ENCODE assay signal across 8 cellular contexts in genomic region chr22:36470162-36470993, GRCh38. TPM values are rescaled to one million over a fixed set of nuclear protein-coding genes. Genes with fewer than 3 reads are reported as not detected.
DNase-seq lines count a peak whose midpoint lies in the region; ATAC-seq, FAIRE-seq and TF ChIP-seq lines count a peak whose summit lies in the region.

No MANE protein-coding gene starts in this region.

- peak; percentile 55 to 84 for DNase-seq in A549 (ENCODE audit: low read depth in 1 of 2, low spot score in 1 of 2)
- DNase-seq in NCI-H2227 (lab: John Stamatoyannopoulos, UW; ENCODE audit: unreplicated experiment), result peak; percentile 81
- peak; percentile 61 to 68 for DNase-seq in activated CD4-positive, alpha-beta T cell treated with anti-CD3 and anti-CD28 coated beads for 24 hours (ENCODE audit: low read depth in 2 of 2)
- DNase-seq in cerebellar nuclear complex (lab: John Stamatoyannopoulos, UW), result peak; percentile 28 to 87
- DNase-seq in left colon, result peak; percentile 78 to 83
- peak; percentile 50 to 70 (median 56) for DNase-seq in stimulated activated CD4-positive, alpha-beta T cell treated with anti-CD3 and anti-CD28 coated beads, Interleukin-1b, Interleukin-23, amount 100 ng/mL, for 24 hours (ENCODE audit: low read depth in 4 of 4, low spot score in 1 of 4)

- TF ChIP-seq EP300 in A549 (IDR thresholded peaks at IDR 0.05), result no peak

- POLR2A ChIA-PET in A549 (lab: Yijun Ruan, JAX), result interaction anchor here (1.0 to 1.1 kb wide), 2 partner anchors 12 to 83 kb away, joined by 3 read pairs; partner anchors contain the start of gene MYH9

- intact Hi-C loops in left colon (cut with DNase I, micrococcal nuclease), result loop anchor here (2.0 to 5.0 kb wide), 2 partner anchors 168 to 170 kb away; no protein-coding TSS in a partner anchor

- no peak overlapping the region for H3K4me3 ChIP-seq in A549

- no peak for FAIRE-seq in A549 (lab: Jason Lieb, UNC)

- WGBS in A549 (ENCODE audit: missing lambda C conversion rate), result 37% methylated on average over 13 of the region's 14 CpGs

- CTCF ChIA-PET in A549 (lab: Yijun Ruan, JAX), result interaction anchor here (0.6 to 11.3 kb wide), 43 partner anchors 8 to 198 kb away, joined by 3 to 113 read pairs (median 5); partner anchors contain the start of gene TXN2

- ATAC-seq in A549 (peak; percentile 77 to 84), GM19043 (IDR thresholded peaks at IDR 0.05; ENCODE audit: low read depth, unreplicated experiment) (peak; percentile 41), left colon (peak; percentile 77), HG02610 (IDR thresholded peaks at IDR 0.05; ENCODE audit: unreplicated experiment) (no peak)

- TF ChIP-seq CTCF in A549 (IDR thresholded peaks at IDR 0.05), result peak; percentile 80

- no peaks in the 10 kb centered on the region for H3K9me3 ChIP-seq in A549

- H3K27ac ChIP-seq in A549, result peak overlapping the region; percentile 69 to 98

- TF ChIP-seq RAD21 in A549 (conservative IDR thresholded peaks at IDR 0.05 in 1 of 2, IDR thresholded peaks at IDR 0.05 in 1 of 2), result peak; percentile 93 to 96

- peak overlapping the region; percentile 47; the same call in 2 of the 3 replicates for H3K4me2 ChIP-seq in A549

- no peak for TF ChIP-seq POLR2A in A549 (IDR thresholded peaks at IDR 0.05; ENCODE audit: low read length)

- peaks cover 50% of the 10 kb centered on the region for H3K4me1 ChIP-seq in A549

TF ChIP-seq in A549, 52 proteins besides CTCF, POLR2A, EP300 and RAD21:
- TF ChIP-seq RFX5 (IDR thresholded peaks at IDR 0.05) (peak; percentile 23; the same call in 1 of the 2 replicates), SMC3 (IDR thresholded peaks at IDR 0.05) (peak; percentile 85), POLR2AphosphoS2 (conservative IDR thresholded peaks at IDR 0.05; ENCODE audit: low read length) (no peak)

RNA-seq across cellular contexts. Expression of gene TXN2, which starts 11.1 kb away (rescaled TPM):
- 84.5 and 89.6 TPM in 2 replicates for polyA plus RNA-seq in A549 (2011; rRNA removed)
- polyA plus RNA-seq in A549 (2012; cell fraction: cytosol; rRNA removed), result 114 and 144 TPM in 2 replicates
- 75.7 and 84.1 TPM in 2 replicates for polyA plus RNA-seq in A549 (2012; cell fraction: nucleus; rRNA removed)
- 82.2 to 90.5 TPM (median 83.6 TPM) in 3 replicates for polyA plus RNA-seq in A549 (2017; fragmentation: RNase III; extraction: RNeasy Plus Mini Kit Qiagen cat#74134 plus additional on column Dnase treatment)
- 53.2 and 56.1 TPM in 2 replicates for polyA minus RNA-seq in A549 (2011; rRNA and poly(A)+ RNA removed)
- total RNA-seq in left colon, result 100 to 1,000 TPM in 1 of 2 donors, 10 to 100 TPM in 1; 96.5 to 101 TPM

RNA-seq across cellular contexts. Expression of gene FOXRED2, which starts 36.5 kb away (rescaled TPM):
- 5.7 and 7.2 TPM in 2 replicates for polyA plus RNA-seq in A549 (2011; rRNA removed)
- 7.8 and 11.3 TPM in 2 replicates for polyA plus RNA-seq in A549 (2012; cell fraction: cytosol; rRNA removed)
- 14.2 and 17.7 TPM in 2 replicates for polyA plus RNA-seq in A549 (2012; cell fraction: nucleus; rRNA removed)
- polyA plus RNA-seq in A549 (2017; fragmentation: RNase III; extraction: RNeasy Plus Mini Kit Qiagen cat#74134 plus additional on column Dnase treatment), result 11.6 to 12.3 TPM (median 12.3 TPM) in 3 replicates
- 9.8 and 12.2 TPM in 2 replicates for polyA minus RNA-seq in A549 (2011; rRNA and poly(A)+ RNA removed)
- 1 to 10 TPM; 5.3 to 5.4 TPM for total RNA-seq in left colon

RNA-seq across cellular contexts. Expression of gene EIF3D, which starts 58.6 kb away (rescaled TPM):
- polyA plus RNA-seq in A549 (2011; rRNA removed), result 304 and 326 TPM in 2 replicates
- 308 and 354 TPM in 2 replicates for polyA plus RNA-seq in A549 (2012; cell fraction: cytosol; rRNA removed)
- 345 and 389 TPM in 2 replicates for polyA plus RNA-seq in A549 (2012; cell fraction: nucleus; rRNA removed)
- 171 to 209 TPM (median 186 TPM) in 3 replicates for polyA plus RNA-seq in A549 (2017; fragmentation: RNase III; extraction: RNeasy Plus Mini Kit Qiagen cat#74134 plus additional on column Dnase treatment)
- polyA minus RNA-seq in A549 (2011; rRNA and poly(A)+ RNA removed), result 301 and 399 TPM in 2 replicates
- total RNA-seq in left colon, result 100 to 1,000 TPM; 130 to 131 TPM
